In genomic region chr10:45201271-45201670, GRCh38 we compare ENCODE assay signal across 8 cellular contexts.
"Had no signal": no experiment of that assay in that cellular context is flagged by ENCODE, and none has a peak within 500 bp of the region (broad histone marks: within the 10 kb centered on the region; RNA-seq: fewer than 3 reads in every experiment).

No MANE protein-coding gene starts in this region.

- FAIRE-seq: G401.6, GM12878, GM12891, GM12892, GM18507, GM19239 had no signal

- ATAC-seq: GM12878 had no signal

- DNase-seq: GDM1, GF-D8 had no signal

- H3K4me3 ChIP-seq: GM12878 had no signal
